Comparison of ENCODE assay signal across 13 cellular contexts in genomic region chr4:87019243-87019817, GRCh38.
DNase-seq lines count a peak whose midpoint lies in the region; ATAC-seq and TF ChIP-seq lines count a peak whose summit lies in the region.
"Had no signal": no experiment of that assay in that cellular context is flagged by ENCODE, and none has a peak within 500 bp of the region (broad histone marks: within the 10 kb centered on the region; RNA-seq: fewer than 3 reads in every experiment).

No MANE protein-coding gene starts in this region.

- peaks cover 60% of the 10 kb centered on the region for H3K79me2 ChIP-seq in mesendoderm (ENCODE audit: control insufficient read depth, insufficient read depth, low read length)

- TF ChIP-seq CTCF in heart right ventricle (IDR thresholded peaks at IDR 0.05) = no peak
- TF ChIP-seq CTCF in activated B cell treated with CpG ODN at 0.5 μM for 24 hours (IDR thresholded peaks at IDR 0.05) = no peak
- TF ChIP-seq CTCF in type B pancreatic cell (conservative IDR thresholded peaks at IDR 0.05) = no peak

- no peak overlapping the region for H3K4ac ChIP-seq in mesendoderm (ENCODE audit: low read depth, low read length)

- H3K9ac ChIP-seq in mesendoderm (ENCODE audit: low read length) = no peak overlapping the region

- WGBS in heart right ventricle, 2 donors = 82 to 85% methylated on average over 5 of the region's 5 CpGs
- WGBS in mesendoderm (ENCODE audit: extremely low coverage, insufficient coverage, low lambda C conversion rate) = no CpG with 5 or more reads among the region's 5 CpGs

- H3K36me3 Mint-ChIP-seq in activated B cell treated with CpG ODN at 0.5 μM for 24 hours (ENCODE audit: low read depth) (no peaks in the 10 kb centered on the region), type B pancreatic cell (no peaks in the 10 kb centered on the region)
- H3K36me3 Mint-ChIP-seq: mesothelial cell of epicardium had no signal

- no peak overlapping the region for H2BK5ac ChIP-seq in mesendoderm (ENCODE audit: low read length)

- no peak overlapping the region for H2BK120ac ChIP-seq in mesendoderm (ENCODE audit: low read depth, low read length)

- H3K36me3 ChIP-seq in heart right ventricle (no peaks in the 10 kb centered on the region), mesendoderm (ENCODE audit: control insufficient read depth, insufficient read depth, low read length) (no peaks in the 10 kb centered on the region)

- H3K4me3 Mint-ChIP-seq in activated B cell treated with CpG ODN at 0.5 μM for 24 hours (peak overlapping the region; percentile 68), type B pancreatic cell (no peak overlapping the region)
- H3K4me3 Mint-ChIP-seq: activated CD4-positive, alpha-beta memory T cell treated with anti-CD3 and anti-CD28 coated beads for 36 hours; mesothelial cell of epicardium had no signal

- no peak overlapping the region for H4K8ac ChIP-seq in mesendoderm (ENCODE audit: low read depth, low read length)

- H3K27me3 ChIP-seq in heart right ventricle = no peaks in the 10 kb centered on the region
- no peaks in the 10 kb centered on the region for H3K27me3 ChIP-seq in mesendoderm (ENCODE audit: insufficient read depth, low read length, poor library complexity)

- H3K27ac Mint-ChIP-seq in activated B cell treated with CpG ODN at 0.5 μM for 24 hours = peak overlapping the region; percentile 88
- peak overlapping the region; percentile 37 for H3K27ac Mint-ChIP-seq in type B pancreatic cell
- H3K27ac Mint-ChIP-seq: activated CD4-positive, alpha-beta memory T cell treated with anti-CD3 and anti-CD28 coated beads for 36 hours; mesothelial cell of epicardium had no signal

- no peak overlapping the region for H4K5ac ChIP-seq in mesendoderm (ENCODE audit: low read length)

- H3K4me1 Mint-ChIP-seq in activated B cell treated with CpG ODN at 0.5 μM for 24 hours (peaks cover 85% of the 10 kb centered on the region), type B pancreatic cell (ENCODE audit: unreplicated experiment) (peaks cover 54% of the 10 kb centered on the region)

- peaks cover 4% of the 10 kb centered on the region for H3K79me1 ChIP-seq in mesendoderm (ENCODE audit: low read length)

- no peak overlapping the region for H3K23ac ChIP-seq in mesendoderm (ENCODE audit: low read length)

- no peaks in the 10 kb centered on the region for H3K9me3 ChIP-seq in heart right ventricle

- no peak overlapping the region for H3K4me2 ChIP-seq in mesendoderm (ENCODE audit: low read length)

- POLR2A ChIA-PET in activated B cell treated with CpG ODN at 0.5 μM for 24 hours (lab: Charles Lee) = interaction anchor here (1.5 to 3.6 kb wide), 4 partner anchors 10 to 84 kb away, joined by 4 to 17 read pairs (median 8); partner anchors contain the start of gene AFF1

- CTCF ChIA-PET in activated B cell treated with CpG ODN at 0.5 μM for 24 hours (lab: Charles Lee) = no interaction called here

- DNase-seq in heart right ventricle (no peak), cardiac septum (ENCODE audit: low spot score) (no peak), activated B cell treated with CpG ODN at 0.5 μM for 24 hours (no peak), mesendoderm (no peak), type B pancreatic cell (ENCODE audit: extremely low spot score, unreplicated experiment) (no peak), left colon (no peak), MV-4-11 (lab: John Stamatoyannopoulos, UW) (no peak)
- DNase-seq in stimulated activated naive CD4-positive, alpha-beta T cell treated with Interleukin-2 at 50 U/mL for 16 hours (lab: John Stamatoyannopoulos, UW) = no peak
- DNase-seq: activated CD4-positive, alpha-beta memory T cell treated with anti-CD3 and anti-CD28 coated beads for 36 hours; anterior cingulate cortex; H7; NCI-H1436 treated with DMSO at 0.1 percent for 48 hours had no signal

- H2AK5ac ChIP-seq in mesendoderm (ENCODE audit: low read length) = no peak overlapping the region

- intact Hi-C loops in heart right ventricle (cut with DNase I) (no loop called here), cardiac septum (cut with DNase I) (no loop called here), activated B cell treated with CpG ODN at 0.5 μM for 24 hours (cut with micrococcal nuclease) (loop anchor here (1.0 kb wide), 1 partner anchor 10 kb away; no protein-coding TSS in a partner anchor), left colon (cut with DNase I, micrococcal nuclease) (no loop called here)

- H3K4me1 ChIP-seq in heart right ventricle = peaks cover 13 to 90% (median 80%) of the 10 kb centered on the region in 9 donors
- peaks cover 19% of the 10 kb centered on the region for H3K4me1 ChIP-seq in mesendoderm (ENCODE audit: control insufficient read depth, low read depth, low read length)

- H2BK15ac ChIP-seq in mesendoderm (replicated peaks; ENCODE audit: low read depth) = no peak overlapping the region

- H3K27me3 Mint-ChIP-seq in activated B cell treated with CpG ODN at 0.5 μM for 24 hours (no peaks in the 10 kb centered on the region), type B pancreatic cell (no peaks in the 10 kb centered on the region)
- H3K27me3 Mint-ChIP-seq: activated CD4-positive, alpha-beta memory T cell treated with anti-CD3 and anti-CD28 coated beads for 36 hours had no signal

- H3K18ac ChIP-seq in mesendoderm (ENCODE audit: low read length) = peak overlapping the region; percentile 9

- H3K9me3 Mint-ChIP-seq in activated B cell treated with CpG ODN at 0.5 μM for 24 hours (no peaks in the 10 kb centered on the region), type B pancreatic cell (no peaks in the 10 kb centered on the region)
- H3K9me3 Mint-ChIP-seq: activated CD4-positive, alpha-beta memory T cell treated with anti-CD3 and anti-CD28 coated beads for 36 hours; mesothelial cell of epicardium had no signal

- peak overlapping the region; percentile 4 for H3K56ac ChIP-seq in mesendoderm (ENCODE audit: low read length)

- ATAC-seq in heart right ventricle = peak in 3 of 8 donors; percentile 11 to 65 (median 13)
- peak; percentile 10 for ATAC-seq in activated B cell treated with CpG ODN at 0.5 μM for 24 hours (ENCODE audit: low read depth)
- no peak for ATAC-seq in left colon

- no peak overlapping the region for H3K4me3 ChIP-seq in heart right ventricle
- no peak overlapping the region for H3K4me3 ChIP-seq in mesendoderm (ENCODE audit: low read length)

- H3K27ac ChIP-seq in heart right ventricle = peak overlapping the region in 7 of 10 donors; percentile 20 to 93 (median 35)
- no peak overlapping the region for H3K27ac ChIP-seq in mesendoderm (ENCODE audit: low read depth, low read length)
